1 cellular context compared by ENCODE assay signal in genomic region chr20:62487564-62488086, GRCh38.
TF ChIP-seq lines count a peak whose summit lies in the region.

No MANE protein-coding gene starts in this region.

TF ChIP-seq in K562, 482 proteins besides CTCF, POLR2A, EP300 and RAD21 (continued from another document and continues in another):
- TF ChIP-seq MAZ (CRISPR knock-in tag; conservative IDR thresholded peaks at IDR 0.05 in 1 of 2, IDR thresholded peaks at IDR 0.05 in 1 of 2), result peak in 1 of 2 experiments; percentile 85; a peak in 2 of 4 replicates
- TF ChIP-seq TSC22D4 (tag; IDR thresholded peaks at IDR 0.05), result no peak
- TF ChIP-seq NFRKB (IDR thresholded peaks at IDR 0.05; ENCODE audit: low read depth), result 0 out of 2 replicates have a peak, but pooled peaks have one; percentile 4
- no peak for TF ChIP-seq HDAC6 (IDR thresholded peaks at IDR 0.05; ENCODE audit: low read depth, low read length)
- TF ChIP-seq ZNF407 (IDR thresholded peaks at IDR 0.05; ENCODE audit: low read depth), result no peak
- peak; percentile 32; the same call in 1 of the 2 replicates for TF ChIP-seq RAD51 (IDR thresholded peaks at IDR 0.05; ENCODE audit: borderline replicate concordance, low read depth)
- TF ChIP-seq RBBP5 (IDR thresholded peaks at IDR 0.05; ENCODE audit: borderline replicate concordance, insufficient read depth, low read length, poor library complexity, severe bottlenecking), result peak; percentile 50
- TF ChIP-seq IRF2 (CRISPR knock-in tag; IDR thresholded peaks at IDR 0.05), result no peak
- TF ChIP-seq RBFOX2 (IDR thresholded peaks at IDR 0.05; ENCODE audit: low read depth, low read length), result peak; percentile 49; the same call in 1 of the 2 replicates
- TF ChIP-seq BRD9 (IDR thresholded peaks at IDR 0.05; ENCODE audit: low read depth, partially characterized antibody), result no peak
- no peak for TF ChIP-seq ZNF518B (CRISPR knock-in tag; IDR thresholded peaks at IDR 0.05)
- TF ChIP-seq PTBP1 (IDR thresholded peaks at IDR 0.05; ENCODE audit: low read depth, low read length), result no peak
- no peak for TF ChIP-seq HDGF (IDR thresholded peaks at IDR 0.05)
- no peak for TF ChIP-seq CUX1 (CRISPR knock-in tag; IDR thresholded peaks at IDR 0.05)
- TF ChIP-seq E2F5 (CRISPR knock-in tag; IDR thresholded peaks at IDR 0.05), result no peak
- TF ChIP-seq RHOXF2B (CRISPR knock-in tag; conservative IDR thresholded peaks at IDR 0.05), result no peak
- TF ChIP-seq ZNF79 (CRISPR knock-in tag; IDR thresholded peaks at IDR 0.05; ENCODE audit: low read depth), result no peak
- peak; percentile 48; the same call in 1 of the 2 replicates for TF ChIP-seq HNRNPL (IDR thresholded peaks at IDR 0.05; ENCODE audit: low read depth, low read length)
- TF ChIP-seq CBX3 (IDR thresholded peaks at IDR 0.05; ENCODE audit: borderline replicate concordance in 1 of 2, low read length in 2 of 2), result no peak
- no peak for TF ChIP-seq CREB5 (CRISPR knock-in tag; IDR thresholded peaks at IDR 0.05)
- TF ChIP-seq FIP1L1 (IDR thresholded peaks at IDR 0.05; ENCODE audit: low read depth, low read length, poor library complexity, severe bottlenecking), result no peak
- no peak for TF ChIP-seq SRF (CRISPR knock-in tag; IDR thresholded peaks at IDR 0.05)
- TF ChIP-seq TCF7 (IDR thresholded peaks at IDR 0.05; ENCODE audit: borderline replicate concordance), result peak; percentile 65; the same call in 1 of the 2 replicates
- TF ChIP-seq XRCC5 (IDR thresholded peaks at IDR 0.05; ENCODE audit: low read depth, low read length), result no peak; the same call in 1 of the 2 replicates
- TF ChIP-seq GMEB1 (CRISPR knock-in tag; IDR thresholded peaks at IDR 0.05), result no peak
- TF ChIP-seq SMARCA4 (IDR thresholded peaks at IDR 0.05), result peak; percentile 85
- no peak for TF ChIP-seq WHSC1 (IDR thresholded peaks at IDR 0.05; ENCODE audit: low read length)
- TF ChIP-seq RBM14 (IDR thresholded peaks at IDR 0.05; ENCODE audit: borderline replicate concordance, insufficient read depth, low read depth, low read length), result no peak
- TF ChIP-seq TCF7L2 (IDR thresholded peaks at IDR 0.05; ENCODE audit: low read depth, low read length), result peak; percentile 72
- TF ChIP-seq HIVEP1 (CRISPR knock-in tag; IDR thresholded peaks at IDR 0.05), result no peak
- no peak for TF ChIP-seq ZNF146 (CRISPR knock-in tag; IDR thresholded peaks at IDR 0.05; ENCODE audit: unreplicated experiment)
- no peak for TF ChIP-seq ZNF124 (CRISPR knock-in tag; IDR thresholded peaks at IDR 0.05)
- peak; percentile 34 for TF ChIP-seq CHD1 (IDR thresholded peaks at IDR 0.05; ENCODE audit: low read length)
- TF ChIP-seq PYGO2 (tag; IDR thresholded peaks at IDR 0.05), result no peak
- no peak for TF ChIP-seq ELF1 (tag; IDR thresholded peaks at IDR 0.05)
- TF ChIP-seq GABPA (tag; conservative IDR thresholded peaks at IDR 0.05; ENCODE audit: low read depth), result no peak
- TF ChIP-seq ZNF395 (CRISPR knock-in tag; IDR thresholded peaks at IDR 0.05), result peak; percentile 52; the same call in 1 of the 2 replicates
- TF ChIP-seq GABPB1 (CRISPR knock-in tag; IDR thresholded peaks at IDR 0.05), result no peak
- TF ChIP-seq SMAD4 (CRISPR knock-in tag; conservative IDR thresholded peaks at IDR 0.05), result 0 out of 2 replicates have a peak, but pooled peaks have one; percentile 64
- TF ChIP-seq TFAM (CRISPR knock-in tag; conservative IDR thresholded peaks at IDR 0.05), result no peak
